Comparison of ENCODE assay signal across 8 cellular contexts in the genomic region with DNA sequence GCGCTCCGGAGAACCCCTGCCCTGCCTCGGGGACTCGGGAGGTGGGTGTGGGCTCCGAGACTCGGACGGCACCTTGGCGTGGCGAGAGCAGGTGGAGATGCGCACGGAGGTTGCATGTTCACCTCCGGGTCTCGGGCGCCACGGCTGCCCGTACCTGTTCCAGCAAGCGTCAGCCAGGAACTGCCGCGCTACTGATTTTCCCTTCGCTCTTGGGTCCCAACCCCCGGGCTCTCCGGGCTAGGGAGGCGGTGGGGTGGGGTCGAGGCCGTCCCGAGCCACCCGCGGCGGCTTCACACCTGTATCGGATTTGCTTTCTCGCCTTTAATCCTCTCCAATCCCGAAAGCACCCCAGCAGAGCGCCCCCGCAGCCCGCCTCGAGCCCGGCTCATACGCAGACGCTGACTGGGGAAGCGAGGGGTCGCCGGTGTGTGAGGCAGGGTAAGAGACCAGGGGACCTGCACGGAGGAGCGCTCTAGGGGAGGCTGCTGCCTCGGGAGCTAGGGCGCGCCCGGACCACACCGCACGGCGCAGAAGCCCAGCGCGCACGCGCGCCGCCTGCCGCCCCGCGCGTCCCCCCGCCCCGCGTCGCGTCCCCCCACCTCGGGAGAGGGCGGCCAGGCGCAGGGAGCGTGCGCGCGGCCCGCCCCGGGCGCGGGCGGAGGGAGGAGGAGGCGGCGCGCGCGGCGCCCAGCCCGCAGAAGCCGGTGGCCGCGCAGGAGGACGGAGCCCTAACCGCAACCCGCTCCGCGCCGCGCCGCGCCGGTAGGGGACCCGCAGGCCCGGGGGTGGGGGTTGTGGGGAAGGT. TPM values are rescaled to one million over a fixed set of nuclear protein-coding genes. Genes with fewer than 3 reads are reported as not detected.
A peak's percentile ranks its signal among the peaks of the same experiment; 100 is the strongest.
DNase-seq lines count a peak whose midpoint lies in the region; ATAC-seq, FAIRE-seq and TF ChIP-seq lines count a peak whose summit lies in the region.

Gene DUSP14, plus strand, starts transcription at position 695 of the 805 bp plus-strand sequence. CDS start 22,382 bp downstream, outside the sequence.

- ATAC-seq in A549 (peak; percentile 59 to 74), GM18511 (IDR thresholded peaks at IDR 0.05; ENCODE audit: unreplicated experiment) (peak; percentile 69), HG03045 (IDR thresholded peaks at IDR 0.05; ENCODE audit: unreplicated experiment) (peak; percentile 65)

- no peaks in the 10 kb centered on the region for H3K9me3 ChIP-seq in A549

- no peak; the same call in 2 of the 3 replicates for TF ChIP-seq CTCF in A549 (IDR thresholded peaks at IDR 0.05)
- TF ChIP-seq CTCF in chondrocyte (IDR thresholded peaks at IDR 0.05), result peak; percentile 11

- H3K9me3 Mint-ChIP-seq in chondrocyte (ENCODE audit: low read depth), result no peaks in the 10 kb centered on the region

- no peak for TF ChIP-seq RAD21 in A549 (conservative IDR thresholded peaks at IDR 0.05 in 1 of 2, IDR thresholded peaks at IDR 0.05 in 1 of 2)

- no peaks in the 10 kb centered on the region for H3K27me3 Mint-ChIP-seq in chondrocyte (ENCODE audit: low read depth)

- no peak for TF ChIP-seq EP300 in A549 (IDR thresholded peaks at IDR 0.05)

- FAIRE-seq in A549 (lab: Jason Lieb, UNC), result no peak

- under 1% methylated on average over 40 of the region's 100 CpGs for WGBS in A549 (ENCODE audit: missing lambda C conversion rate)

- no peaks in the 10 kb centered on the region for H3K36me3 Mint-ChIP-seq in chondrocyte (ENCODE audit: low read depth)

- peak within 1 kb of the TSS; percentile 88 for H3K4me2 ChIP-seq in A549

- H3K27ac ChIP-seq in A549, result peak within 1 kb of the TSS; percentile 89 to 95

- peak within 1 kb of the TSS; percentile 67 for H3K4me3 ChIP-seq in A549

- TF ChIP-seq POLR2A in A549 (IDR thresholded peaks at IDR 0.05; ENCODE audit: low read length), result peak; percentile 78

- H3K4me1 Mint-ChIP-seq in chondrocyte (ENCODE audit: low read depth), result peaks cover 59% of the 10 kb centered on the region

- CTCF ChIA-PET in A549 (lab: Yijun Ruan, JAX), result interaction anchor here (0.7 to 2.0 kb wide), 2 partner anchors 79 to 115 kb away, joined by 3 to 11 read pairs; no protein-coding TSS in a partner anchor

- H3K4me3 Mint-ChIP-seq in chondrocyte (ENCODE audit: unreplicated experiment), result peak within 1 kb of the TSS; percentile 90

- DNase-seq in A549 (ENCODE audit: low read depth in 1 of 2, low spot score in 1 of 2) (peak; percentile 83 to 90), NCI-H2196 treated with DMSO at 0.1 percent for 48 hours (lab: John Stamatoyannopoulos, UW; ENCODE audit: unreplicated experiment) (peak; percentile 28), chondrocyte (ENCODE audit: low spot score) (no peak), kidney glomerular epithelial cell (lab: John Stamatoyannopoulos, UW) (peak; percentile 60)
- DNase-seq in activated CD4-positive, alpha-beta T cell treated with anti-CD3 and anti-CD28 coated beads for 24 hours (ENCODE audit: low read depth in 2 of 2), result peak; percentile 46 to 60
- DNase-seq in stimulated activated CD4-positive, alpha-beta T cell treated with anti-CD3 and anti-CD28 coated beads, Interleukin-15, amount 100 ng/mL, for 48 hours (ENCODE audit: low read depth in 2 of 2), result peak; percentile 50 to 70

- peaks cover 32% of the 10 kb centered on the region for H3K4me1 ChIP-seq in A549

- peak within 1 kb of the TSS; percentile 98 for H3K27ac Mint-ChIP-seq in chondrocyte (ENCODE audit: unreplicated experiment)

- POLR2A ChIA-PET in A549 (lab: Yijun Ruan, JAX), result interaction anchor here (0.6 to 1.0 kb wide), 4 partner anchors 42 to 82 kb away, joined by 3 to 4 read pairs (median 4); partner anchors contain the start of genes ACACA and TADA2A

TF ChIP-seq in A549, 52 proteins besides CTCF, POLR2A, EP300 and RAD21 (continues in another document):
- no peak for TF ChIP-seq HOXB5 (CRISPR knock-in tag; IDR thresholded peaks at IDR 0.05)
- 0 out of 2 replicates have a peak, but pooled peaks have one; percentile 18 for TF ChIP-seq MAZ (IDR thresholded peaks at IDR 0.05; ENCODE audit: borderline replicate concordance, low read depth, low read length)
- peak; percentile 77; the same call in 1 of the 2 replicates for TF ChIP-seq PHF8 (IDR thresholded peaks at IDR 0.05; ENCODE audit: borderline replicate concordance, low read depth)
- TF ChIP-seq RARB (CRISPR knock-in tag; IDR thresholded peaks at IDR 0.05), result 0 out of 2 replicates have a peak, but pooled peaks have one; percentile 22
- peak; percentile 16; the same call in 1 of the 2 replicates for TF ChIP-seq PBX3 (IDR thresholded peaks at IDR 0.05)
- no peak for TF ChIP-seq MAFK (IDR thresholded peaks at IDR 0.05; ENCODE audit: partially characterized antibody)
- TF ChIP-seq RNF2 (IDR thresholded peaks at IDR 0.05; ENCODE audit: borderline replicate concordance, low read depth), result peak; percentile 75; the same call in 1 of the 2 replicates
- TF ChIP-seq MAX (IDR thresholded peaks at IDR 0.05), result peak; percentile 22; the same call in 1 of the 2 replicates
- peak; percentile 70; the same call in 1 of the 2 replicates for TF ChIP-seq MYC (IDR thresholded peaks at IDR 0.05; ENCODE audit: borderline replicate concordance, low read length)
- peak; percentile 74; the same call in 1 of the 3 replicates for TF ChIP-seq BCL3 (IDR thresholded peaks at IDR 0.05)
- TF ChIP-seq JUN (IDR thresholded peaks at IDR 0.05), result peak in 1 of 2 experiments; percentile 43; a peak in 1 of 5 replicates
- TF ChIP-seq, protein P1, sequence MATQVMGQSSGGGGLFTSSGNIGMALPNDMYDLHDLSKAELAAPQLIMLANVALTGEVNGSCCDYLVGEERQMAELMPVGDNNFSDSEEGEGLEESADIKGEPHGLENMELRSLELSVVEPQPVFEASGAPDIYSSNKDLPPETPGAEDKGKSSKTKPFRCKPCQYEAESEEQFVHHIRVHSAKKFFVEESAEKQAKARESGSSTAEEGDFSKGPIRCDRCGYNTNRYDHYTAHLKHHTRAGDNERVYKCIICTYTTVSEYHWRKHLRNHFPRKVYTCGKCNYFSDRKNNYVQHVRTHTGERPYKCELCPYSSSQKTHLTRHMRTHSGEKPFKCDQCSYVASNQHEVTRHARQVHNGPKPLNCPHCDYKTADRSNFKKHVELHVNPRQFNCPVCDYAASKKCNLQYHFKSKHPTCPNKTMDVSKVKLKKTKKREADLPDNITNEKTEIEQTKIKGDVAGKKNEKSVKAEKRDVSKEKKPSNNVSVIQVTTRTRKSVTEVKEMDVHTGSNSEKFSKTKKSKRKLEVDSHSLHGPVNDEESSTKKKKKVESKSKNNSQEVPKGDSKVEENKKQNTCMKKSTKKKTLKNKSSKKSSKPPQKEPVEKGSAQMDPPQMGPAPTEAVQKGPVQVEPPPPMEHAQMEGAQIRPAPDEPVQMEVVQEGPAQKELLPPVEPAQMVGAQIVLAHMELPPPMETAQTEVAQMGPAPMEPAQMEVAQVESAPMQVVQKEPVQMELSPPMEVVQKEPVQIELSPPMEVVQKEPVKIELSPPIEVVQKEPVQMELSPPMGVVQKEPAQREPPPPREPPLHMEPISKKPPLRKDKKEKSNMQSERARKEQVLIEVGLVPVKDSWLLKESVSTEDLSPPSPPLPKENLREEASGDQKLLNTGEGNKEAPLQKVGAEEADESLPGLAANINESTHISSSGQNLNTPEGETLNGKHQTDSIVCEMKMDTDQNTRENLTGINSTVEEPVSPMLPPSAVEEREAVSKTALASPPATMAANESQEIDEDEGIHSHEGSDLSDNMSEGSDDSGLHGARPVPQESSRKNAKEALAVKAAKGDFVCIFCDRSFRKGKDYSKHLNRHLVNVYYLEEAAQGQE (IDR thresholded peaks at IDR 0.05), result 0 out of 2 replicates have a peak, but pooled peaks have one; percentile 15
- TF ChIP-seq EHMT2 (IDR thresholded peaks at IDR 0.05; ENCODE audit: low read depth), result no peak
- peak; percentile 59; the same call in 1 of the 2 replicates for TF ChIP-seq E2F6 (IDR thresholded peaks at IDR 0.05; ENCODE audit: borderline replicate concordance, low read depth)
- peak; percentile 42; the same call in 1 of the 2 replicates for TF ChIP-seq TFCP2L1 (CRISPR knock-in tag; IDR thresholded peaks at IDR 0.05)
- no peak for TF ChIP-seq CBX2 (IDR thresholded peaks at IDR 0.05; ENCODE audit: borderline replicate concordance, low read depth)

RNA-seq across cellular contexts. Expression of gene DUSP14, which starts in this region (rescaled TPM):
- polyA plus RNA-seq in A549 (2011; rRNA removed) (35.5 and 38.0 TPM in 2 replicates), A549 (2017; fragmentation: RNase III; extraction: RNeasy Plus Mini Kit Qiagen cat#74134 plus additional on column Dnase treatment) (32.7 to 36.1 TPM (median 34.1 TPM) in 3 replicates)
- polyA plus RNA-seq in A549 (2012; cell fraction: cytosol; rRNA removed), result 58.2 and 76.0 TPM in 2 replicates
- 54.1 and 60.8 TPM in 2 replicates for polyA plus RNA-seq in A549 (2012; cell fraction: nucleus; rRNA removed)
- 34.0 and 37.4 TPM in 2 replicates for polyA minus RNA-seq in A549 (2011; rRNA and poly(A)+ RNA removed)
- 33.6 to 37.3 TPM (median 34.7 TPM) in 3 replicates for total RNA-seq in chondrocyte
